10 cellular contexts compared by ENCODE assay signal in genomic region chr11:67347964-67348749, GRCh38. TPM values are rescaled to one million over a fixed set of nuclear protein-coding genes. Genes with fewer than 3 reads are reported as not detected.
DNase-seq lines count a peak whose midpoint lies in the region; ATAC-seq and TF ChIP-seq lines count a peak whose summit lies in the region.
"Had no signal": no experiment of that assay in that cellular context is flagged by ENCODE, and none has a peak within 500 bp of the region (broad histone marks: within the 10 kb centered on the region; RNA-seq: fewer than 3 reads in every experiment).

No MANE protein-coding gene starts in this region.

- H3K4me3 Mint-ChIP-seq in IgD-negative memory B cell = peak overlapping the region in 2 of 4 donors; percentile 6 to 60
- H3K4me3 Mint-ChIP-seq in chondrocyte (ENCODE audit: unreplicated experiment) = no peak overlapping the region
- H3K4me3 Mint-ChIP-seq: activated naive CD8-positive, alpha-beta T cell treated with anti-CD3 and anti-CD28 coated beads, Interleukin-2, amount 10 ng/mL, durations not matched to agents 7 days and 5 days had no signal

- ATAC-seq in HG03025 (IDR thresholded peaks at IDR 0.05; ENCODE audit: low FRiP score, unreplicated experiment) = no peak
- ATAC-seq in HG02759 (IDR thresholded peaks at IDR 0.05; ENCODE audit: unreplicated experiment) = no peak

- DNase-seq in AG10803 (ENCODE audit: low read depth) (peak; percentile 76), chondrocyte (ENCODE audit: low spot score) (no peak), RPMI8226 (no peak)
- DNase-seq: activated naive CD8-positive, alpha-beta T cell treated with anti-CD3 and anti-CD28 coated beads, Interleukin-2, amount 10 ng/mL, durations not matched to agents 7 days and 5 days; stimulated activated CD4-positive, alpha-beta T cell treated with anti-CD3 and anti-CD28 coated beads, Interleukin-4, amount 100 ng/mL, for 24 hours had no signal

- H3K27ac Mint-ChIP-seq in IgD-negative memory B cell (peak overlapping the region; percentile 47 to 63 (median 51)), chondrocyte (ENCODE audit: unreplicated experiment) (peak overlapping the region; percentile 28)
- H3K27ac Mint-ChIP-seq: activated naive CD8-positive, alpha-beta T cell treated with anti-CD3 and anti-CD28 coated beads, Interleukin-2, amount 10 ng/mL, durations not matched to agents 7 days and 5 days had no signal

- TF ChIP-seq CTCF in AG10803 (conservative IDR thresholded peaks at IDR 0.05; ENCODE audit: low read length) (no peak), chondrocyte (IDR thresholded peaks at IDR 0.05) (no peak)

- H3K9me3 Mint-ChIP-seq in IgD-negative memory B cell (no peaks in the 10 kb centered on the region), chondrocyte (ENCODE audit: low read depth) (no peaks in the 10 kb centered on the region)
- H3K9me3 Mint-ChIP-seq: activated naive CD8-positive, alpha-beta T cell treated with anti-CD3 and anti-CD28 coated beads, Interleukin-2, amount 10 ng/mL, durations not matched to agents 7 days and 5 days had no signal

- H3K36me3 Mint-ChIP-seq in IgD-negative memory B cell (no peaks in the 10 kb centered on the region), chondrocyte (ENCODE audit: low read depth) (no peaks in the 10 kb centered on the region)

- no peaks in the 10 kb centered on the region for H3K27me3 Mint-ChIP-seq in IgD-negative memory B cell
- no peaks in the 10 kb centered on the region for H3K27me3 Mint-ChIP-seq in chondrocyte (ENCODE audit: low read depth)
- H3K27me3 Mint-ChIP-seq: activated naive CD8-positive, alpha-beta T cell treated with anti-CD3 and anti-CD28 coated beads, Interleukin-2, amount 10 ng/mL, durations not matched to agents 7 days and 5 days had no signal

- H3K4me1 Mint-ChIP-seq in IgD-negative memory B cell (peaks cover 32 to 55% (median 49%) of the 10 kb centered on the region in 3 donors), chondrocyte (ENCODE audit: low read depth) (peaks cover 40% of the 10 kb centered on the region)

- no peak overlapping the region for H3K4me3 ChIP-seq in AG10803 (ENCODE audit: low read length)
- H3K4me3 ChIP-seq: BLaER1 had no signal

RNA-seq across cellular contexts. Expression of gene POLD4, which starts 5.2 kb away (rescaled TPM):
- 384 TPM for polyA plus RNA-seq in IgD-negative memory B cell
- 48.8 to 67.7 TPM (median 63.4 TPM) in 3 replicates for total RNA-seq in chondrocyte

RNA-seq across cellular contexts. Expression of gene CLCF1, which starts 25.2 kb away (rescaled TPM):
- polyA plus RNA-seq in IgD-negative memory B cell = 5.1 TPM
- total RNA-seq in chondrocyte = 2.0 to 5.6 TPM (median 4.9 TPM) in 3 replicates
- total RNA-seq: temporal lobe had no signal

RNA-seq across cellular contexts. Expression of gene RAD9A, which starts 43.6 kb away (rescaled TPM):
- polyA plus RNA-seq in IgD-negative memory B cell = 12.0 TPM
- total RNA-seq in chondrocyte = 11.1 to 14.6 TPM (median 11.6 TPM) in 3 replicates

RNA-seq across cellular contexts. Expression of gene SSH3, which starts 44.8 kb away (rescaled TPM):
- polyA plus RNA-seq in IgD-negative memory B cell = 5.5 TPM
- total RNA-seq in chondrocyte = 19.8 to 30.0 TPM (median 28.4 TPM) in 3 replicates

RNA-seq across cellular contexts. Expression of gene PPP1CA, which starts 53.5 kb away (rescaled TPM):
- 546 TPM for polyA plus RNA-seq in IgD-negative memory B cell
- total RNA-seq in chondrocyte = 95.2 to 113 TPM (median 109 TPM) in 3 replicates
